ENCODE assay signal across 8 cellular contexts in the genomic region with DNA sequence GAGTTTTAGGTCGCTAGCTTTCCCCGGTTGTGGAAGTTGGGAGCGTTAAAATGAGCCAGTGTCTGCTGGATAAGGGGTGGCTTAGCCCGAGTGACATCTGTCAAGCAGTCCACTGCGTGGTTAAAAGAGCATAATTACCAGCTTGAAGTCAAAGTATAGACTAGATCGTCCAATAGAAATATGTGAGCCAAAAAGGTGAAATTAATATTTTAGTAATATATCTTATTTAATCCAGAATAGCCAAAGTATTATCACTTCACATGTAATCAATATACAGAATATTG. TPM values are rescaled to one million over a fixed set of nuclear protein-coding genes. Genes with fewer than 3 reads are reported as not detected.
A peak's percentile ranks its signal among the peaks of the same experiment; 100 is the strongest.
DNase-seq lines count a peak whose midpoint lies in the region; ATAC-seq lines count a peak whose summit lies in the region.

No MANE protein-coding gene starts in this region.

- H3K4me1 ChIP-seq in endocrine pancreas (ENCODE audit: control insufficient read depth, insufficient read depth, low read length) (peaks cover 6% of the 10 kb centered on the region), neuronal stem cell (ENCODE audit: control insufficient read depth in 2 of 2, insufficient read depth in 1 of 2, low read depth in 1 of 2, low read length in 2 of 2) (peaks cover 0 to 2% of the 10 kb centered on the region in 2 donors)

- no peak overlapping the region for H3K14ac ChIP-seq in neuronal stem cell (ENCODE audit: low read length)

- peak overlapping the region; percentile 74 for H3K4me2 ChIP-seq in neuronal stem cell (ENCODE audit: insufficient read depth, low read length, poor library complexity, severe bottlenecking)

- H3K9me3 ChIP-seq in MG63 (no peaks in the 10 kb centered on the region), endocrine pancreas (ENCODE audit: control insufficient read depth, low read length) (no peaks in the 10 kb centered on the region), neuronal stem cell (replicated peaks in 1 of 2; ENCODE audit: control insufficient read depth in 2 of 2, insufficient read depth in 1 of 2, low read depth in 1 of 2, low read length in 2 of 2) (no peaks in the 10 kb centered on the region)

- peak overlapping the region; percentile 86 for H2AFZ ChIP-seq in neuronal stem cell (ENCODE audit: low read length)

- no peak overlapping the region for H2BK5ac ChIP-seq in neuronal stem cell (ENCODE audit: low read length)

- H3K36me3 ChIP-seq in MG63, result no peaks in the 10 kb centered on the region
- no peaks in the 10 kb centered on the region for H3K36me3 ChIP-seq in endocrine pancreas (ENCODE audit: control insufficient read depth, insufficient read depth, low read length)
- H3K36me3 ChIP-seq in neuronal stem cell (replicated peaks in 1 of 2; ENCODE audit: control insufficient read depth in 2 of 2, insufficient read depth in 2 of 2, low read length in 2 of 2), result no peaks in the 10 kb centered on the region

- H3K18ac ChIP-seq in neuronal stem cell (ENCODE audit: low read length), result no peak overlapping the region

- ATAC-seq in GM21381 (IDR thresholded peaks at IDR 0.05; ENCODE audit: unreplicated experiment) (peak; percentile 4), GM18511 (IDR thresholded peaks at IDR 0.05; ENCODE audit: unreplicated experiment) (no peak)

- no peaks in the 10 kb centered on the region for H3K79me1 ChIP-seq in neuronal stem cell (ENCODE audit: low read depth, low read length)

- no peak overlapping the region for H4K91ac ChIP-seq in neuronal stem cell (ENCODE audit: low read depth, low read length, poor library complexity)

- H2BK120ac ChIP-seq in neuronal stem cell (ENCODE audit: low read depth, low read length), result no peak overlapping the region

- H2BK15ac ChIP-seq in neuronal stem cell (ENCODE audit: low read length), result no peak overlapping the region

- H3K27me3 ChIP-seq in MG63 (no peaks in the 10 kb centered on the region), endocrine pancreas (ENCODE audit: control insufficient read depth, insufficient read depth, low read length) (no peaks in the 10 kb centered on the region), neuronal stem cell (ENCODE audit: control insufficient read depth in 3 of 3, insufficient read depth in 3 of 3, low read depth in 1 of 3, low read length in 3 of 3) (no peaks in the 10 kb centered on the region)

- DNase-seq in MG63 (no peak), neuronal stem cell (ENCODE audit: low spot score) (no peak), NCI-H2227 treated with DMSO at 0.1 percent for 48 hours (lab: John Stamatoyannopoulos, UW) (no peak), hippocampal formation (lab: John Stamatoyannopoulos, UW) (no peak)
- no peak for DNase-seq in central memory CD4-positive, alpha-beta T cell

- H2AK5ac ChIP-seq in neuronal stem cell (ENCODE audit: low read depth, low read length), result no peak overlapping the region

- no peak overlapping the region for H4K8ac ChIP-seq in neuronal stem cell (ENCODE audit: low read depth, low read length)

- peak overlapping the region; percentile 90 for H3K4me3 ChIP-seq in MG63
- peak overlapping the region; percentile 90 for H3K4me3 ChIP-seq in endocrine pancreas (ENCODE audit: control insufficient read depth, insufficient read depth, low read length)
- H3K4me3 ChIP-seq in neuronal stem cell (ENCODE audit: low read length in 2 of 2), result peak overlapping the region; percentile 66 to 89

- no peak overlapping the region for H2BK12ac ChIP-seq in neuronal stem cell (ENCODE audit: low read length)

- no peak overlapping the region for H3K23ac ChIP-seq in neuronal stem cell (ENCODE audit: low read depth, low read length, poor library complexity)

- no CpG with 5 or more reads among the region's 6 CpGs for WGBS in neuronal stem cell (ENCODE audit: extremely low coverage in 2 of 2, insufficient read length in 2 of 2, insufficient replicate concordance in 1 of 2), 2 donors

- H3K4ac ChIP-seq in neuronal stem cell (ENCODE audit: low read length), result no peak overlapping the region

- peak overlapping the region; percentile 85 for H3K9ac ChIP-seq in endocrine pancreas (ENCODE audit: control insufficient read depth, insufficient read depth, low read length)
- H3K9ac ChIP-seq in neuronal stem cell (ENCODE audit: low read depth, low read length, poor library complexity), result no peak overlapping the region

- H3K27ac ChIP-seq in neuronal stem cell (replicated peaks; ENCODE audit: low read length), result no peak overlapping the region

RNA-seq across cellular contexts. Expression of a gene that starts 0.7 kb away (rescaled TPM):
- total RNA-seq in MG63 (2014; rRNA removed; shearing (Covaris generic); ENCODE audit: low replicate concordance), result 24.8 and 210 TPM in 2 replicates
- 35.3 TPM for polyA plus RNA-seq in neuronal stem cell (2013, experiment 1 of 2)
- polyA plus RNA-seq in neuronal stem cell (2013, experiment 2 of 2), result 36.3 TPM

RNA-seq across cellular contexts. Expression of a gene that starts 17.7 kb away (rescaled TPM):
- 385 and 431 TPM in 2 replicates for total RNA-seq in MG63 (2014; rRNA removed; shearing (Covaris generic); ENCODE audit: low replicate concordance)
- 239 TPM for polyA plus RNA-seq in neuronal stem cell (2013, experiment 1 of 2)
- 240 TPM for polyA plus RNA-seq in neuronal stem cell (2013, experiment 2 of 2)

RNA-seq across cellular contexts. Expression of a gene that starts 52.3 kb away (rescaled TPM):
- 0.89 and 7.2 TPM in 2 replicates for total RNA-seq in MG63 (2014; rRNA removed; shearing (Covaris generic); ENCODE audit: low replicate concordance)
- 13.3 TPM for polyA plus RNA-seq in neuronal stem cell (2013, experiment 1 of 2)
- polyA plus RNA-seq in neuronal stem cell (2013, experiment 2 of 2), result 14.1 TPM
